In genomic region chr1:113027008-113027407, GRCh38 we compare ENCODE assay signal across 2 cellular contexts.
TF ChIP-seq lines count a peak whose summit lies in the region.

No MANE protein-coding gene starts in this region.

TF ChIP-seq in GM23338, 12 proteins besides CTCF, POLR2A, EP300 and RAD21 (continued from another document):
- TF ChIP-seq ZNF114 (CRISPR knock-in tag; IDR thresholded peaks at IDR 0.05) (no peak), POLR2AphosphoS5 (IDR thresholded peaks at IDR 0.05; ENCODE audit: low read depth) (no peak), ZNF331 (CRISPR knock-in tag; IDR thresholded peaks at IDR 0.05; ENCODE audit: low read depth) (no peak), ZNF462 (CRISPR knock-in tag; IDR thresholded peaks at IDR 0.05) (no peak; the same call in 1 of the 2 replicates), JUNB (IDR thresholded peaks at IDR 0.05; ENCODE audit: unreplicated experiment) (no peak), REST (IDR thresholded peaks at IDR 0.05; ENCODE audit: unreplicated experiment) (no peak), ETS1 (IDR thresholded peaks at IDR 0.05) (no peak), STAT1 (IDR thresholded peaks at IDR 0.05; ENCODE audit: unreplicated experiment) (no peak)

TF ChIP-seq in liver, 16 proteins besides CTCF, POLR2A, EP300 and RAD21 (continued from another document):
- no peak for TF ChIP-seq TAF1 (conservative IDR thresholded peaks at IDR 0.05)
- TF ChIP-seq HNF4G (IDR thresholded peaks at IDR 0.05), result no peak
- no peak for TF ChIP-seq FOXA1 (IDR thresholded peaks at IDR 0.05)
- no peak for TF ChIP-seq EGR1 (IDR thresholded peaks at IDR 0.05; ENCODE audit: low read depth in 2 of 2)
- TF ChIP-seq YY1 (IDR thresholded peaks at IDR 0.05), result peak; percentile 19
- TF ChIP-seq FOXA2 (IDR thresholded peaks at IDR 0.05), result peak; percentile 35
- TF ChIP-seq MAX (IDR thresholded peaks at IDR 0.05), result no peak
- no peak for TF ChIP-seq GABPA (IDR thresholded peaks at IDR 0.05 in 1 of 2, conservative IDR thresholded peaks at IDR 0.05 in 1 of 2)
- TF ChIP-seq ZBTB33 (IDR thresholded peaks at IDR 0.05), result no peak
- TF ChIP-seq JUND (IDR thresholded peaks at IDR 0.05), result no peak
- TF ChIP-seq REST (IDR thresholded peaks at IDR 0.05), result no peak
- no peak for TF ChIP-seq ATF3 (IDR thresholded peaks at IDR 0.05)
- no peak for TF ChIP-seq NR2F2 (IDR thresholded peaks at IDR 0.05)
- peak in 1 of 2 donors; percentile 8 for TF ChIP-seq RXRA (IDR thresholded peaks at IDR 0.05)
